ENCODE assay signal across 1 cellular context in genomic region chr7:70764004-70764691, GRCh38.
TF ChIP-seq lines count a peak whose summit lies in the region.

No MANE protein-coding gene starts in this region.

TF ChIP-seq in GM23338, 12 proteins besides CTCF, POLR2A, EP300 and RAD21 (continued from another document):
- TF ChIP-seq REST (IDR thresholded peaks at IDR 0.05; ENCODE audit: unreplicated experiment) (no peak), EZH2 (IDR thresholded peaks at IDR 0.05; ENCODE audit: low read depth, unreplicated experiment) (no peak), CREB1 (CRISPR knock-in tag; IDR thresholded peaks at IDR 0.05; ENCODE audit: low read depth) (no peak), POLR2AphosphoS5 (IDR thresholded peaks at IDR 0.05; ENCODE audit: low read depth) (no peak)
TF ChIP-seq in GM23338: peak in this region for 0.
